7 cellular contexts compared by ENCODE assay signal in genomic region chr7:102408530-102408929, GRCh38. TPM values are rescaled to one million over a fixed set of nuclear protein-coding genes. Genes with fewer than 3 reads are reported as not detected.
A peak's percentile ranks its signal among the peaks of the same experiment; 100 is the strongest.
DNase-seq lines count a peak whose midpoint lies in the region; ATAC-seq lines count a peak whose summit lies in the region.
"Not testable (repeated sequence)": the region's sequence is repeated elsewhere in the genome, so short reads cannot be mapped to it uniquely, and the experiment has no call there.

No MANE protein-coding gene starts in this region.

- peaks cover 12% of the 10 kb centered on the region for H3K4me1 Mint-ChIP-seq in activated T-cell treated with anti-CD3 and anti-CD28 coated beads, Interleukin-2, amount 50 U/mL, for 24 hours (ENCODE audit: low read depth)
- H3K4me1 Mint-ChIP-seq in naive B cell, result peaks cover 23 to 69% (median 52%) of the 10 kb centered on the region in 3 donors

- H3K27ac Mint-ChIP-seq in activated T-cell treated with anti-CD3 and anti-CD28 coated beads, Interleukin-2, amount 50 U/mL, for 24 hours, result peak overlapping the region; percentile 61
- peak overlapping the region; percentile 84 to 97 (median 95) for H3K27ac Mint-ChIP-seq in naive B cell

- ATAC-seq in GM18502 (IDR thresholded peaks at IDR 0.05; ENCODE audit: poor library complexity, unreplicated experiment) (peak; percentile 74), GM19351 (IDR thresholded peaks at IDR 0.05; ENCODE audit: unreplicated experiment) (peak; percentile 57), GM21619 (IDR thresholded peaks at IDR 0.05; ENCODE audit: unreplicated experiment) (peak; percentile 62), HG03097 (IDR thresholded peaks at IDR 0.05; ENCODE audit: low FRiP score, unreplicated experiment) (peak; percentile 55), naive B cell (ENCODE audit: low read depth in 2 of 2) (peak; percentile 79 to 86)

- DNase-seq in NAMALWA (ENCODE audit: low spot score) (peak; percentile 83), naive B cell (peak; percentile 75)
- not testable (repeated sequence) for DNase-seq in activated T-cell treated with anti-CD3 and anti-CD28 coated beads, Interleukin-2, amount 50 U/mL, for 24 hours

- peaks cover 97% of the 10 kb centered on the region for H3K36me3 Mint-ChIP-seq in activated T-cell treated with anti-CD3 and anti-CD28 coated beads, Interleukin-2, amount 50 U/mL, for 24 hours (ENCODE audit: low read depth)
- H3K36me3 Mint-ChIP-seq in naive B cell, result peaks cover 9 to 20% of the 10 kb centered on the region in 2 donors

- H3K27me3 Mint-ChIP-seq in activated T-cell treated with anti-CD3 and anti-CD28 coated beads, Interleukin-2, amount 50 U/mL, for 24 hours; naive B cell: not testable (repeated sequence)

- H3K4me3 Mint-ChIP-seq in activated T-cell treated with anti-CD3 and anti-CD28 coated beads, Interleukin-2, amount 50 U/mL, for 24 hours, result not testable (repeated sequence)
- peak overlapping the region; percentile 1 to 66 (median 34) for H3K4me3 Mint-ChIP-seq in naive B cell

- not testable (repeated sequence) for H3K9me3 Mint-ChIP-seq in activated T-cell treated with anti-CD3 and anti-CD28 coated beads, Interleukin-2, amount 50 U/mL, for 24 hours; naive B cell

RNA-seq across cellular contexts. Expression of gene PRKRIP1, which starts 12.4 kb away (rescaled TPM):
- polyA plus RNA-seq in naive B cell (ENCODE audit: low read depth in 6 of 6), result 10 to 100 TPM; 13.1 to 28.6 (median 17.4) TPM

RNA-seq across cellular contexts. Expression of gene ORAI2, which starts 24.8 kb away (rescaled TPM):
- 100 to 1,000 TPM; 236 to 340 (median 260) TPM for polyA plus RNA-seq in naive B cell (ENCODE audit: low read depth in 6 of 6)

RNA-seq across cellular contexts. Expression of gene SPDYE6, which starts 52.3 kb away (rescaled TPM):
- under 1 TPM in 3 of 6 donors, not detected in 3; 0.18 to 0.41 (median 0.20) TPM for polyA plus RNA-seq in naive B cell (ENCODE audit: low read depth in 6 of 6)

RNA-seq across cellular contexts. Expression of gene ALKBH4, which starts 56.1 kb away (rescaled TPM):
- polyA plus RNA-seq in naive B cell (ENCODE audit: low read depth in 6 of 6), result 10 to 100 TPM; 12.4 to 23.5 (median 19.0) TPM

RNA-seq across cellular contexts. Expression of gene LRWD1, which starts 56.3 kb away (rescaled TPM):
- 10 to 100 TPM in 5 of 6 donors, 1 to 10 TPM in 1; 6.9 to 22.1 (median 17.3) TPM for polyA plus RNA-seq in naive B cell (ENCODE audit: low read depth in 6 of 6)
